Comparison of ENCODE assay signal across 19 cellular contexts in the genomic region with DNA sequence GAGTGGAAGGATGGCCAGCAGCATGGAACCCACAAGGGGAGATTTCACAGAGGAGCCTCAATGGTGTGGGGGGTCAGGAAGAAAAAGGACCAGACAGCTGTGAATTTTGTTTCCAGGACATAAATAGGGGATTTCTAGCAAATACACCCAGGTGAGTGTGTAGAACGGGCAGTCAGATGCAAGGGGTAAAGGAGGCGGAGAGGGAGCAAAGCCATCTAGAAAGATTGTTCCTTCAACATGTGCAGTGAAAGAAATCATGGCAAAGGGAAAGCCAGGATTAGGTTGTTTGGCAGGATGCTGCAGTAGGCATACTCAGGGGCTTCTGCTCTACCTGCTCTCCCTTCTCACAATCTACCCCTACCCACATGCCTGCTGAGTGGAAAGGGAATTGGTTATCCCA.
A peak's percentile ranks its signal among the peaks of the same experiment; 100 is the strongest.
DNase-seq lines count a peak whose midpoint lies in the region; ATAC-seq and TF ChIP-seq lines count a peak whose summit lies in the region.
"Had no signal": no experiment of that assay in that cellular context is flagged by ENCODE, and none has a peak within 500 bp of the region (broad histone marks: within the 10 kb centered on the region; RNA-seq: fewer than 3 reads in every experiment).

No MANE protein-coding gene starts in this region.

- H3K4me3 Mint-ChIP-seq in activated naive CD4-positive, alpha-beta T cell treated with anti-CD3 and anti-CD28 coated beads for 36 hours = peak overlapping the region; percentile 14
- H3K4me3 Mint-ChIP-seq in osteocyte (ENCODE audit: unreplicated experiment) = no peak overlapping the region
- H3K4me3 Mint-ChIP-seq: neural progenitor cell had no signal

- CTCF ChIA-PET in activated naive CD4-positive, alpha-beta T cell treated with anti-CD3 and anti-CD28 coated beads for 36 hours (lab: Charles Lee) = interaction anchor here (1.0 to 2.3 kb wide), 4 partner anchors 11 to 119 kb away, joined by 3 to 14 read pairs (median 6); no protein-coding TSS in a partner anchor

- no peak for ATAC-seq in activated naive CD4-positive, alpha-beta T cell treated with anti-CD3 and anti-CD28 coated beads, Interleukin-2, amount 50 U/mL, for 72 hours
- ATAC-seq: gastrocnemius medialis, left colon, right lobe of liver had no signal

- TF ChIP-seq CTCF in osteocyte (IDR thresholded peaks at IDR 0.05) (no peak), ascending aorta (IDR thresholded peaks at IDR 0.05) (no peak)

- H3K9me3 ChIP-seq in KOPT-K1 (ENCODE audit: insufficient read depth, low read length, poor library complexity, severe bottlenecking) (no peaks in the 10 kb centered on the region), ascending aorta (no peaks in the 10 kb centered on the region)
- H3K9me3 ChIP-seq: gastrocnemius medialis, right lobe of liver, SJCRH30, suprapubic skin, upper lobe of right lung had no signal

- intact Hi-C loops in activated naive CD4-positive, alpha-beta T cell treated with anti-CD3 and anti-CD28 coated beads for 36 hours (cut with micrococcal nuclease) = loop anchor here (10.0 kb wide), 2 partner anchors 640 to 1060 kb away; a partner anchor contains a TSS
- intact Hi-C loops in ascending aorta (cut with DNase I) = no loop called here

- H3K4me1 Mint-ChIP-seq in activated naive CD4-positive, alpha-beta T cell treated with anti-CD3 and anti-CD28 coated beads for 36 hours (ENCODE audit: low read depth) = peaks cover 91% of the 10 kb centered on the region
- no peaks in the 10 kb centered on the region for H3K4me1 Mint-ChIP-seq in osteocyte (ENCODE audit: unreplicated experiment)

- H3K27me3 Mint-ChIP-seq in activated naive CD4-positive, alpha-beta T cell treated with anti-CD3 and anti-CD28 coated beads for 36 hours (ENCODE audit: low read depth) = no peaks in the 10 kb centered on the region
- no peaks in the 10 kb centered on the region for H3K27me3 Mint-ChIP-seq in osteocyte (ENCODE audit: unreplicated experiment)

- H3K36me3 Mint-ChIP-seq in activated naive CD4-positive, alpha-beta T cell treated with anti-CD3 and anti-CD28 coated beads for 36 hours (ENCODE audit: low read depth) = peaks cover 4% of the 10 kb centered on the region
- peaks cover 5 to 25% of the 10 kb centered on the region in 2 donors for H3K36me3 Mint-ChIP-seq in activated naive CD4-positive, alpha-beta T cell treated with anti-CD3 and anti-CD28 coated beads, Interleukin-2, amount 50 U/mL, for 72 hours
- no peaks in the 10 kb centered on the region for H3K36me3 Mint-ChIP-seq in osteocyte (ENCODE audit: unreplicated experiment)
- H3K36me3 Mint-ChIP-seq: neural progenitor cell had no signal

- H3K36me3 ChIP-seq in KOPT-K1 (ENCODE audit: insufficient read depth, low read length) (no peaks in the 10 kb centered on the region), ascending aorta (no peaks in the 10 kb centered on the region)
- H3K36me3 ChIP-seq: gastrocnemius medialis, neural progenitor cell, right lobe of liver, SJCRH30, suprapubic skin, upper lobe of right lung had no signal

- DNase-seq in activated naive CD4-positive, alpha-beta T cell treated with anti-CD3 and anti-CD28 coated beads for 36 hours = no peak
- DNase-seq in activated naive CD4-positive, alpha-beta T cell treated with anti-CD3 and anti-CD28 coated beads, Interleukin-2, amount 50 U/mL, for 16 hours = no peak
- no peak for DNase-seq in activated naive CD4-positive, alpha-beta T cell treated with anti-CD3 and anti-CD28 coated beads, Interleukin-2, amount 50 U/mL, for 72 hours (ENCODE audit: low spot score in 2 of 2)
- DNase-seq in osteocyte (ENCODE audit: extremely low spot score, unreplicated experiment) = peak; percentile 48
- DNase-seq in ascending aorta (ENCODE audit: low spot score in 2 of 2) = no peak
- no peak for DNase-seq in stimulated activated CD4-positive, alpha-beta T cell treated with anti-CD3 and anti-CD28 coated beads, Interleukin-4, amount 100 ng/mL, for 4 hours
- DNase-seq: caudate nucleus; gastrocnemius medialis; left colon; mammary epithelial cell; NCI-H446 treated with DMSO at 0.1 percent for 48 hours; right lobe of liver; SJCRH30; stimulated activated CD4-positive, alpha-beta T cell treated with anti-CD3 and anti-CD28 coated beads, Interleukin-2, amount 100 ng/mL, for 48 hours; upper lobe of right lung had no signal

- H3K4me3 ChIP-seq in ascending aorta = no peak overlapping the region
- H3K4me3 ChIP-seq: gastrocnemius medialis, hepatocyte, neural progenitor cell, right lobe of liver, SJCRH30, suprapubic skin, upper lobe of right lung had no signal

- no peaks in the 10 kb centered on the region for H3K9me3 Mint-ChIP-seq in activated naive CD4-positive, alpha-beta T cell treated with anti-CD3 and anti-CD28 coated beads for 36 hours
- peaks cover 9 to 12% of the 10 kb centered on the region in 2 donors for H3K9me3 Mint-ChIP-seq in activated naive CD4-positive, alpha-beta T cell treated with anti-CD3 and anti-CD28 coated beads, Interleukin-2, amount 50 U/mL, for 72 hours
- H3K9me3 Mint-ChIP-seq in osteocyte (ENCODE audit: unreplicated experiment) = no peaks in the 10 kb centered on the region
- H3K9me3 Mint-ChIP-seq: neural progenitor cell had no signal

- H3K27me3 ChIP-seq in ascending aorta = no peaks in the 10 kb centered on the region
- H3K27me3 ChIP-seq: gastrocnemius medialis, hepatocyte, neural progenitor cell, right lobe of liver, SJCRH30, suprapubic skin, upper lobe of right lung had no signal

- H3K27ac ChIP-seq in KOPT-K1 (ENCODE audit: low read depth, low read length, poor library complexity, severe bottlenecking) = peak overlapping the region; percentile 33
- H3K27ac ChIP-seq in ascending aorta = no peak overlapping the region
- H3K27ac ChIP-seq: gastrocnemius medialis, hepatocyte, neural progenitor cell, right lobe of liver, SJCRH30, suprapubic skin, upper lobe of right lung had no signal

- peak overlapping the region; percentile 94 for H3K27ac Mint-ChIP-seq in activated naive CD4-positive, alpha-beta T cell treated with anti-CD3 and anti-CD28 coated beads for 36 hours
- H3K27ac Mint-ChIP-seq in activated naive CD4-positive, alpha-beta T cell treated with anti-CD3 and anti-CD28 coated beads, Interleukin-2, amount 50 U/mL, for 72 hours = peak overlapping the region; percentile 85 to 98
- H3K27ac Mint-ChIP-seq in osteocyte (ENCODE audit: unreplicated experiment) = no peak overlapping the region
- H3K27ac Mint-ChIP-seq: neural progenitor cell had no signal

- no peaks in the 10 kb centered on the region for H3K4me1 ChIP-seq in ascending aorta
- H3K4me1 ChIP-seq: gastrocnemius medialis, SJCRH30, suprapubic skin, upper lobe of right lung had no signal
